ENCODE assay signal across 1 cellular context in the genomic region with DNA sequence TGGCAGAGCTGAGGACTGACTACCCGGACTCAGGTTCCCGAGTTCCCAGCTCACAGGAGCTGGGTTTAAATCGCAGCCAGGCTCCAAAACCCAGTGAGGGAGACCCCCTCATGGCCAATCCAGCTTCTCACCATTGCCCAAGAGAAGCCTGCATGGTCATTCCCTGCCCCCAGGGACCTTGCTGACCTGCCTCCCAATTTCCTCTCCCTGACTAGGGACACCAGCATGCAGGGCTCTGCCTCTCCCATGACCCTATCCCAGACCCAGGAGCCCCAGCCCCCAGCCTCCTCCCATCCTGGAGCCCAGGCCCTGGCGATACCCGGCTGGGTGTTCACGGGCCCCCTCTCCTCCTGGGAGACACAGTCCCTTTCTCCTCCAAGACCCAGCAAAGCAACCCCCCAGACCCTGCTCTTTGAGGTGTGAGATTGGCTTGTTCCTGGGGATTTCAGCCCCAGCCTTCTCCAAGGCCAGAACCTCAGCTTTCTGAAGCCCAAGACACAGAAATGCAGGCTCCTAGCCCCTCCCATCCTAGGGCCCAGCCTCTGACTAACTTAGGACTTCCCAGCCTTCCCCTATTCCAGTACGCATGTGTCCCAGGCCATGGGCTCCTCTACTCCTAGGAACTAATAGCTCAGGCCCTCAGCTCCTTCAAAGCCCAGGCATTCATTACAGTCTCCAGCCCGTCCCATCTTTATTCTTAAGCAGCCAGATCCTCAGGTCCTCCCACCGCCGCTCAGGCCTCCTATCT.
TF ChIP-seq lines count a peak whose summit lies in the region.

No MANE protein-coding gene starts in this region.

TF ChIP-seq in HepG2, 621 proteins besides CTCF, POLR2A, EP300 and RAD21:
- TF ChIP-seq ATF7 (IDR thresholded peaks at IDR 0.05) (no peak), ATF7 (CRISPR knock-in tag; IDR thresholded peaks at IDR 0.05) (0 out of 2 replicates have a peak, but pooled peaks have one; percentile 26), YEATS2 (CRISPR knock-in tag; IDR thresholded peaks at IDR 0.05; ENCODE audit: borderline replicate concordance) (0 out of 2 replicates have a peak, but pooled peaks have one; percentile 16), CCAR2 (optimal IDR thresholded peaks at IDR 0.05; ENCODE audit: low read depth, low read length) (no peak), ZFY (CRISPR knock-in tag; IDR thresholded peaks at IDR 0.05) (0 out of 2 replicates have a peak, but pooled peaks have one; percentile 24)
